Comparison of ENCODE assay signal across 8 cellular contexts in the genomic region with DNA sequence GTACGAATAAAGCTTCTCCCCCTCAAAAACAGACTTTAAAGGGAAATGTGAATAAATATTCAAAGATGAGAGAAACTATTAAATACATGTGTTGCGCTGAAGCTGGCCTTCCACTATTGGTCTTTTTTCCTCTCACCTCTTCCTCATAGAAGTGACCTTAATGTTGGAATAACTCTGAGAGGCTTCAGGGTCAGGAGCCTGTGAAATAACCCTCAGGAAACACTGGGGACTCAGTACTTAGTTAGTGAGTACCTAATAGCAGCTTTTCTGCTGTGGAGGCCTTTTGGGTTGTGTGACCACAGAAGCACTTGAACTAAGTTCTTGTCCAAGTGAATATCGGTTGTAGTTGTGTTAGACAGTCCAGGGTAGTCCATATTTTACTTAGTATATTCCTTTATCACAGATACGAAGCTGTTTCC. TPM values are rescaled to one million over a fixed set of nuclear protein-coding genes. Genes with fewer than 3 reads are reported as not detected.
DNase-seq lines count a peak whose midpoint lies in the region; ATAC-seq, FAIRE-seq and TF ChIP-seq lines count a peak whose summit lies in the region.

No MANE protein-coding gene starts in this region.

- peak overlapping the region; percentile 75 for H3K4me3 ChIP-seq in WI38 (ENCODE audit: low read depth, low read length)
- H3K4me3 ChIP-seq in gastroesophageal sphincter = peak overlapping the region; percentile 62 to 66
- H3K4me3 ChIP-seq in small intestine (ENCODE audit: low read depth in 1 of 2, low read length in 2 of 2) = peak overlapping the region; percentile 32 to 94

- H3K27me3 ChIP-seq in gastroesophageal sphincter (no peaks in the 10 kb centered on the region), small intestine (ENCODE audit: control insufficient read depth in 2 of 2, insufficient read depth in 2 of 2, low read length in 2 of 2) (no peaks in the 10 kb centered on the region)

- H3K4me1 ChIP-seq in gastroesophageal sphincter (peaks cover 10 to 46% (median 18%) of the 10 kb centered on the region in 3 donors), small intestine (ENCODE audit: control insufficient read depth in 2 of 2, insufficient read depth in 1 of 2, low read depth in 1 of 2, low read length in 1 of 2) (peaks cover 0 to 2% of the 10 kb centered on the region in 2 donors)

- DNase-seq in activated CD4-positive, alpha-beta T cell treated with anti-CD3 and anti-CD28 coated beads, Interleukin-2, amount 10 ng/mL, durations not matched to agents 24 days and 14 days = peak; percentile 60
- no peak for DNase-seq in activated CD4-positive, alpha-beta T cell treated with anti-CD3 and anti-CD28 coated beads, Interleukin-2, amount 50 U/mL, for 1 hour
- peak; percentile 2 for DNase-seq in small intestine
- DNase-seq in SIG-M5 treated with dmso at 0.1 percent for 504 hours (lab: John Stamatoyannopoulos, UW; ENCODE audit: unreplicated experiment) = no peak

- peaks cover 30% of the 10 kb centered on the region for H3K4me1 Mint-ChIP-seq in activated CD4-positive, alpha-beta T cell treated with anti-CD3 and anti-CD28 coated beads, Interleukin-2, amount 10 ng/mL, durations not matched to agents 24 days and 14 days

- H3K9me3 ChIP-seq in gastroesophageal sphincter = no peaks in the 10 kb centered on the region
- no peaks in the 10 kb centered on the region for H3K9me3 ChIP-seq in small intestine (ENCODE audit: control insufficient read depth, low read depth)

- peak overlapping the region; percentile 99 for H3K4me3 Mint-ChIP-seq in activated CD4-positive, alpha-beta T cell treated with anti-CD3 and anti-CD28 coated beads, Interleukin-2, amount 10 ng/mL, durations not matched to agents 24 days and 14 days

- peak overlapping the region; percentile 95 for H3K27ac Mint-ChIP-seq in activated CD4-positive, alpha-beta T cell treated with anti-CD3 and anti-CD28 coated beads, Interleukin-2, amount 10 ng/mL, durations not matched to agents 24 days and 14 days

- no peak for ATAC-seq in gastroesophageal sphincter
- no peak for ATAC-seq in HG03432 (IDR thresholded peaks at IDR 0.05; ENCODE audit: unreplicated experiment)
- ATAC-seq in HG02623 (IDR thresholded peaks at IDR 0.05; ENCODE audit: unreplicated experiment) = no peak

- H3K36me3 ChIP-seq in gastroesophageal sphincter (no peaks in the 10 kb centered on the region), small intestine (ENCODE audit: control insufficient read depth in 2 of 2, insufficient read depth in 2 of 2, low read length in 2 of 2) (no peaks in the 10 kb centered on the region)

- peaks cover 3% of the 10 kb centered on the region for H3K27me3 Mint-ChIP-seq in activated CD4-positive, alpha-beta T cell treated with anti-CD3 and anti-CD28 coated beads, Interleukin-2, amount 10 ng/mL, durations not matched to agents 24 days and 14 days

- TF ChIP-seq POLR2A in gastroesophageal sphincter (IDR thresholded peaks at IDR 0.05) = no peak

- 57 to 61% methylated on average over 3 to 4 of the region's 4 CpGs for WGBS in gastroesophageal sphincter (ENCODE audit: low coverage in 1 of 2), 2 donors
- WGBS in small intestine, 3 donors = 63 to 69% (median 68%) methylated on average over 4 of the region's 4 CpGs

- intact Hi-C loops in activated CD4-positive, alpha-beta T cell treated with anti-CD3 and anti-CD28 coated beads, Interleukin-2, amount 10 ng/mL, durations not matched to agents 24 days and 14 days (cut with micrococcal nuclease) = loop anchor here (1.0 to 2.0 kb wide), 3 partner anchors 151 to 1238 kb away; partner anchors contain the start of genes EPM2A and FBXO30

- FAIRE-seq in small intestine (lab: Jason Lieb, UNC) = no peak

- H3K27ac ChIP-seq in gastroesophageal sphincter = peak overlapping the region; percentile 70 to 94 (median 91)
- peak overlapping the region in 1 of 2 donors; percentile 78 for H3K27ac ChIP-seq in small intestine (ENCODE audit: low read depth in 1 of 2, low read length in 1 of 2)

- peaks cover 9% of the 10 kb centered on the region for H3K36me3 Mint-ChIP-seq in activated CD4-positive, alpha-beta T cell treated with anti-CD3 and anti-CD28 coated beads, Interleukin-2, amount 10 ng/mL, durations not matched to agents 24 days and 14 days (ENCODE audit: low read depth)

- H3K9me3 Mint-ChIP-seq in activated CD4-positive, alpha-beta T cell treated with anti-CD3 and anti-CD28 coated beads, Interleukin-2, amount 10 ng/mL, durations not matched to agents 24 days and 14 days = peaks cover 3% of the 10 kb centered on the region

- TF ChIP-seq CTCF in WI38 (IDR thresholded peaks at IDR 0.05; ENCODE audit: low read depth, low read length) (no peak), gastroesophageal sphincter (IDR thresholded peaks at IDR 0.05) (no peak)

- no peak for TF ChIP-seq EP300 in gastroesophageal sphincter (IDR thresholded peaks at IDR 0.05)

RNA-seq across cellular contexts. Expression of gene SHPRH, which starts 0.8 kb away (rescaled TPM):
- 20.7 and 20.9 TPM in 2 replicates for total RNA-seq in activated CD4-positive, alpha-beta T cell treated with anti-CD3 and anti-CD28 coated beads, Interleukin-2, amount 10 ng/mL, durations not matched to agents 24 days and 14 days
- total RNA-seq in gastroesophageal sphincter = 10 to 100 TPM; 12.4 to 34.2 (median 22.2) TPM
- 1 to 10 TPM; 1.6 to 3.3 (median 2.9) TPM for polyA plus RNA-seq in small intestine

Comparison
In these comparisons a context has a peak if more than half of its experiments do, and no peak if none do; other contexts are left out.
1. DNase-seq: peak in activated CD4-positive, alpha-beta T cell treated with anti-CD3 and anti-CD28 coated beads, Interleukin-2, amount 10 ng/mL, durations not matched to agents 24 days and 14 days (single experiment) and small intestine (single experiment); none in activated CD4-positive, alpha-beta T cell treated with anti-CD3 and anti-CD28 coated beads, Interleukin-2, amount 50 U/mL, for 1 hour (single experiment) and SIG-M5 treated with dmso at 0.1 percent for 504 hours (single experiment).
2. Peak in every context shown above with its lines, with median percentiles within 50 percentile points of each other: H3K4me3 ChIP-seq.